1 cellular context compared by ENCODE assay signal in genomic region chr1:243902100-243902499, GRCh38.
TF ChIP-seq lines count a peak whose summit lies in the region.

No MANE protein-coding gene starts in this region.

TF ChIP-seq in HepG2, 621 proteins besides CTCF, POLR2A, EP300 and RAD21 (continued from another document and continues in another):
- TF ChIP-seq, protein P1, sequence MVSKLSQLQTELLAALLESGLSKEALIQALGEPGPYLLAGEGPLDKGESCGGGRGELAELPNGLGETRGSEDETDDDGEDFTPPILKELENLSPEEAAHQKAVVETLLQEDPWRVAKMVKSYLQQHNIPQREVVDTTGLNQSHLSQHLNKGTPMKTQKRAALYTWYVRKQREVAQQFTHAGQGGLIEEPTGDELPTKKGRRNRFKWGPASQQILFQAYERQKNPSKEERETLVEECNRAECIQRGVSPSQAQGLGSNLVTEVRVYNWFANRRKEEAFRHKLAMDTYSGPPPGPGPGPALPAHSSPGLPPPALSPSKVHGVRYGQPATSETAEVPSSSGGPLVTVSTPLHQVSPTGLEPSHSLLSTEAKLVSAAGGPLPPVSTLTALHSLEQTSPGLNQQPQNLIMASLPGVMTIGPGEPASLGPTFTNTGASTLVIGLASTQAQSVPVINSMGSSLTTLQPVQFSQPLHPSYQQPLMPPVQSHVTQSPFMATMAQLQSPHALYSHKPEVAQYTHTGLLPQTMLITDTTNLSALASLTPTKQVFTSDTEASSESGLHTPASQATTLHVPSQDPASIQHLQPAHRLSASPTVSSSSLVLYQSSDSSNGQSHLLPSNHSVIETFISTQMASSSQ (IDR thresholded peaks at IDR 0.05; ENCODE audit: low read depth) = peak; percentile 59; the same call in 1 of the 2 replicates
- TF ChIP-seq, protein P1 (CRISPR knock-in tag; IDR thresholded peaks at IDR 0.05; ENCODE audit: borderline replicate concordance) = no peak
- TF ChIP-seq TCF7L2 (IDR thresholded peaks at IDR 0.05; ENCODE audit: low read depth, low read length) = peak; percentile 71
- TF ChIP-seq SOX5 (CRISPR knock-in tag; IDR thresholded peaks at IDR 0.05; ENCODE audit: borderline replicate concordance) = peak; percentile 62; the same call in 1 of the 2 replicates
- TF ChIP-seq ZNF652 (CRISPR knock-in tag; IDR thresholded peaks at IDR 0.05; ENCODE audit: borderline replicate concordance, low read depth) = no peak
- no peak for TF ChIP-seq ZNF296 (CRISPR knock-in tag; conservative IDR thresholded peaks at IDR 0.05)
- TF ChIP-seq TCF7 (IDR thresholded peaks at IDR 0.05; ENCODE audit: low read depth) = peak; percentile 95
- TF ChIP-seq ZNF780A (CRISPR knock-in tag; IDR thresholded peaks at IDR 0.05) = no peak
- TF ChIP-seq, protein P2, sequence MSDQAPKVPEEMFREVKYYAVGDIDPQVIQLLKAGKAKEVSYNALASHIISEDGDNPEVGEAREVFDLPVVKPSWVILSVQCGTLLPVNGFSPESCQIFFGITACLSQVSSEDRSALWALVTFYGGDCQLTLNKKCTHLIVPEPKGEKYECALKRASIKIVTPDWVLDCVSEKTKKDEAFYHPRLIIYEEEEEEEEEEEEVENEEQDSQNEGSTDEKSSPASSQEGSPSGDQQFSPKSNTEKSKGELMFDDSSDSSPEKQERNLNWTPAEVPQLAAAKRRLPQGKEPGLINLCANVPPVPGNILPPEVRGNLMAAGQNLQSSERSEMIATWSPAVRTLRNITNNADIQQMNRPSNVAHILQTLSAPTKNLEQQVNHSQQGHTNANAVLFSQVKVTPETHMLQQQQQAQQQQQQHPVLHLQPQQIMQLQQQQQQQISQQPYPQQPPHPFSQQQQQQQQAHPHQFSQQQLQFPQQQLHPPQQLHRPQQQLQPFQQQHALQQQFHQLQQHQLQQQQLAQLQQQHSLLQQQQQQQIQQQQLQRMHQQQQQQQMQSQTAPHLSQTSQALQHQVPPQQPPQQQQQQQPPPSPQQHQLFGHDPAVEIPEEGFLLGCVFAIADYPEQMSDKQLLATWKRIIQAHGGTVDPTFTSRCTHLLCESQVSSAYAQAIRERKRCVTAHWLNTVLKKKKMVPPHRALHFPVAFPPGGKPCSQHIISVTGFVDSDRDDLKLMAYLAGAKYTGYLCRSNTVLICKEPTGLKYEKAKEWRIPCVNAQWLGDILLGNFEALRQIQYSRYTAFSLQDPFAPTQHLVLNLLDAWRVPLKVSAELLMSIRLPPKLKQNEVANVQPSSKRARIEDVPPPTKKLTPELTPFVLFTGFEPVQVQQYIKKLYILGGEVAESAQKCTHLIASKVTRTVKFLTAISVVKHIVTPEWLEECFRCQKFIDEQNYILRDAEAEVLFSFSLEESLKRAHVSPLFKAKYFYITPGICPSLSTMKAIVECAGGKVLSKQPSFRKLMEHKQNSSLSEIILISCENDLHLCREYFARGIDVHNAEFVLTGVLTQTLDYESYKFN (CRISPR knock-in tag; conservative IDR thresholded peaks at IDR 0.05) = 0 out of 2 replicates have a peak, but pooled peaks have one; percentile 34
- TF ChIP-seq HNRNPH1 (optimal IDR thresholded peaks at IDR 0.05; ENCODE audit: low read depth, low read length) = no peak
- no peak for TF ChIP-seq KDM2A (CRISPR knock-in tag; IDR thresholded peaks at IDR 0.05; ENCODE audit: borderline replicate concordance, low read depth)
- TF ChIP-seq CENPX (CRISPR knock-in tag; IDR thresholded peaks at IDR 0.05) = no peak
- TF ChIP-seq CCDC6 (CRISPR knock-in tag; IDR thresholded peaks at IDR 0.05) = no peak
- peak; percentile 92 for TF ChIP-seq RNF2 (conservative IDR thresholded peaks at IDR 0.05; ENCODE audit: low read depth)
- TF ChIP-seq NR2F6 (IDR thresholded peaks at IDR 0.05) = peak; percentile 70
- TF ChIP-seq NR2F6 (CRISPR knock-in tag; IDR thresholded peaks at IDR 0.05) = 0 out of 2 replicates have a peak, but pooled peaks have one; percentile 16
- TF ChIP-seq, protein P3, sequence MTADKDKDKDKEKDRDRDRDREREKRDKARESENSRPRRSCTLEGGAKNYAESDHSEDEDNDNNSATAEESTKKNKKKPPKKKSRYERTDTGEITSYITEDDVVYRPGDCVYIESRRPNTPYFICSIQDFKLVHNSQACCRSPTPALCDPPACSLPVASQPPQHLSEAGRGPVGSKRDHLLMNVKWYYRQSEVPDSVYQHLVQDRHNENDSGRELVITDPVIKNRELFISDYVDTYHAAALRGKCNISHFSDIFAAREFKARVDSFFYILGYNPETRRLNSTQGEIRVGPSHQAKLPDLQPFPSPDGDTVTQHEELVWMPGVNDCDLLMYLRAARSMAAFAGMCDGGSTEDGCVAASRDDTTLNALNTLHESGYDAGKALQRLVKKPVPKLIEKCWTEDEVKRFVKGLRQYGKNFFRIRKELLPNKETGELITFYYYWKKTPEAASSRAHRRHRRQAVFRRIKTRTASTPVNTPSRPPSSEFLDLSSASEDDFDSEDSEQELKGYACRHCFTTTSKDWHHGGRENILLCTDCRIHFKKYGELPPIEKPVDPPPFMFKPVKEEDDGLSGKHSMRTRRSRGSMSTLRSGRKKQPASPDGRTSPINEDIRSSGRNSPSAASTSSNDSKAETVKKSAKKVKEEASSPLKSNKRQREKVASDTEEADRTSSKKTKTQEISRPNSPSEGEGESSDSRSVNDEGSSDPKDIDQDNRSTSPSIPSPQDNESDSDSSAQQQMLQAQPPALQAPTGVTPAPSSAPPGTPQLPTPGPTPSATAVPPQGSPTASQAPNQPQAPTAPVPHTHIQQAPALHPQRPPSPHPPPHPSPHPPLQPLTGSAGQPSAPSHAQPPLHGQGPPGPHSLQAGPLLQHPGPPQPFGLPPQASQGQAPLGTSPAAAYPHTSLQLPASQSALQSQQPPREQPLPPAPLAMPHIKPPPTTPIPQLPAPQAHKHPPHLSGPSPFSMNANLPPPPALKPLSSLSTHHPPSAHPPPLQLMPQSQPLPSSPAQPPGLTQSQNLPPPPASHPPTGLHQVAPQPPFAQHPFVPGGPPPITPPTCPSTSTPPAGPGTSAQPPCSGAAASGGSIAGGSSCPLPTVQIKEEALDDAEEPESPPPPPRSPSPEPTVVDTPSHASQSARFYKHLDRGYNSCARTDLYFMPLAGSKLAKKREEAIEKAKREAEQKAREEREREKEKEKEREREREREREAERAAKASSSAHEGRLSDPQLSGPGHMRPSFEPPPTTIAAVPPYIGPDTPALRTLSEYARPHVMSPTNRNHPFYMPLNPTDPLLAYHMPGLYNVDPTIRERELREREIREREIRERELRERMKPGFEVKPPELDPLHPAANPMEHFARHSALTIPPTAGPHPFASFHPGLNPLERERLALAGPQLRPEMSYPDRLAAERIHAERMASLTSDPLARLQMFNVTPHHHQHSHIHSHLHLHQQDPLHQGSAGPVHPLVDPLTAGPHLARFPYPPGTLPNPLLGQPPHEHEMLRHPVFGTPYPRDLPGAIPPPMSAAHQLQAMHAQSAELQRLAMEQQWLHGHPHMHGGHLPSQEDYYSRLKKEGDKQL (CRISPR knock-in tag; IDR thresholded peaks at IDR 0.05; ENCODE audit: low read depth) = peak; percentile 99
- TF ChIP-seq NCOR1 (IDR thresholded peaks at IDR 0.05; ENCODE audit: borderline replicate concordance, low read length) = peak; percentile 55; the same call in 1 of the 2 replicates
- TF ChIP-seq ISL2 (CRISPR knock-in tag; IDR thresholded peaks at IDR 0.05) = peak; percentile 72; the same call in 1 of the 2 replicates
- TF ChIP-seq, protein P4, sequence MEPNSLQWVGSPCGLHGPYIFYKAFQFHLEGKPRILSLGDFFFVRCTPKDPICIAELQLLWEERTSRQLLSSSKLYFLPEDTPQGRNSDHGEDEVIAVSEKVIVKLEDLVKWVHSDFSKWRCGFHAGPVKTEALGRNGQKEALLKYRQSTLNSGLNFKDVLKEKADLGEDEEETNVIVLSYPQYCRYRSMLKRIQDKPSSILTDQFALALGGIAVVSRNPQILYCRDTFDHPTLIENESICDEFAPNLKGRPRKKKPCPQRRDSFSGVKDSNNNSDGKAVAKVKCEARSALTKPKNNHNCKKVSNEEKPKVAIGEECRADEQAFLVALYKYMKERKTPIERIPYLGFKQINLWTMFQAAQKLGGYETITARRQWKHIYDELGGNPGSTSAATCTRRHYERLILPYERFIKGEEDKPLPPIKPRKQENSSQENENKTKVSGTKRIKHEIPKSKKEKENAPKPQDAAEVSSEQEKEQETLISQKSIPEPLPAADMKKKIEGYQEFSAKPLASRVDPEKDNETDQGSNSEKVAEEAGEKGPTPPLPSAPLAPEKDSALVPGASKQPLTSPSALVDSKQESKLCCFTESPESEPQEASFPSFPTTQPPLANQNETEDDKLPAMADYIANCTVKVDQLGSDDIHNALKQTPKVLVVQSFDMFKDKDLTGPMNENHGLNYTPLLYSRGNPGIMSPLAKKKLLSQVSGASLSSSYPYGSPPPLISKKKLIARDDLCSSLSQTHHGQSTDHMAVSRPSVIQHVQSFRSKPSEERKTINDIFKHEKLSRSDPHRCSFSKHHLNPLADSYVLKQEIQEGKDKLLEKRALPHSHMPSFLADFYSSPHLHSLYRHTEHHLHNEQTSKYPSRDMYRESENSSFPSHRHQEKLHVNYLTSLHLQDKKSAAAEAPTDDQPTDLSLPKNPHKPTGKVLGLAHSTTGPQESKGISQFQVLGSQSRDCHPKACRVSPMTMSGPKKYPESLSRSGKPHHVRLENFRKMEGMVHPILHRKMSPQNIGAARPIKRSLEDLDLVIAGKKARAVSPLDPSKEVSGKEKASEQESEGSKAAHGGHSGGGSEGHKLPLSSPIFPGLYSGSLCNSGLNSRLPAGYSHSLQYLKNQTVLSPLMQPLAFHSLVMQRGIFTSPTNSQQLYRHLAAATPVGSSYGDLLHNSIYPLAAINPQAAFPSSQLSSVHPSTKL (CRISPR knock-in tag; IDR thresholded peaks at IDR 0.05) = peak; percentile 91
- TF ChIP-seq SIX1 (CRISPR knock-in tag; IDR thresholded peaks at IDR 0.05; ENCODE audit: borderline replicate concordance) = peak; percentile 54; the same call in 1 of the 2 replicates
- peak; percentile 86 for TF ChIP-seq SKI (IDR thresholded peaks at IDR 0.05; ENCODE audit: partially characterized antibody)
- TF ChIP-seq, protein P5, sequence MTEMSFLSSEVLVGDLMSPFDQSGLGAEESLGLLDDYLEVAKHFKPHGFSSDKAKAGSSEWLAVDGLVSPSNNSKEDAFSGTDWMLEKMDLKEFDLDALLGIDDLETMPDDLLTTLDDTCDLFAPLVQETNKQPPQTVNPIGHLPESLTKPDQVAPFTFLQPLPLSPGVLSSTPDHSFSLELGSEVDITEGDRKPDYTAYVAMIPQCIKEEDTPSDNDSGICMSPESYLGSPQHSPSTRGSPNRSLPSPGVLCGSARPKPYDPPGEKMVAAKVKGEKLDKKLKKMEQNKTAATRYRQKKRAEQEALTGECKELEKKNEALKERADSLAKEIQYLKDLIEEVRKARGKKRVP (CRISPR knock-in tag; IDR thresholded peaks at IDR 0.05) = 0 out of 4 replicates have a peak, but pooled peaks of 1 of the 2 experiments have one; percentile 21
- no peak for TF ChIP-seq ZNF280B (CRISPR knock-in tag; IDR thresholded peaks at IDR 0.05; ENCODE audit: borderline replicate concordance)
- TF ChIP-seq NCOA2 (CRISPR knock-in tag; IDR thresholded peaks at IDR 0.05) = peak; percentile 46; the same call in 1 of the 2 replicates
- TF ChIP-seq ARID3A (IDR thresholded peaks at IDR 0.05; ENCODE audit: low read depth, low read length) = peak; percentile 96
- 0 out of 2 replicates have a peak, but pooled peaks have one; percentile 26 for TF ChIP-seq SIX4 (CRISPR knock-in tag; IDR thresholded peaks at IDR 0.05)
- peak; percentile 24; the same call in 1 of the 2 replicates for TF ChIP-seq CREM (IDR thresholded peaks at IDR 0.05)
- TF ChIP-seq CREM (CRISPR knock-in tag; IDR thresholded peaks at IDR 0.05) = no peak
- 0 out of 2 replicates have a peak, but pooled peaks have one; percentile 34 for TF ChIP-seq CBFB (CRISPR knock-in tag; IDR thresholded peaks at IDR 0.05)
- peak; percentile 63; the same call in 1 of the 2 replicates for TF ChIP-seq HDAC2 (CRISPR knock-in tag; IDR thresholded peaks at IDR 0.05)
- TF ChIP-seq KLF6 (CRISPR knock-in tag; IDR thresholded peaks at IDR 0.05) = 0 out of 2 replicates have a peak, but pooled peaks have one; percentile 31
- TF ChIP-seq FOXP1 (IDR thresholded peaks at IDR 0.05) = no peak
- peak; percentile 83 for TF ChIP-seq FOXP1 (CRISPR knock-in tag; IDR thresholded peaks at IDR 0.05)
- no peak for TF ChIP-seq SOX13 (IDR thresholded peaks at IDR 0.05)
- peak in 1 of 2 experiments; percentile 64; a peak in 2 of 4 replicates for TF ChIP-seq SOX13 (CRISPR knock-in tag; conservative IDR thresholded peaks at IDR 0.05 in 1 of 2, IDR thresholded peaks at IDR 0.05 in 1 of 2)
- no peak for TF ChIP-seq RBAK (CRISPR knock-in tag; IDR thresholded peaks at IDR 0.05)
- TF ChIP-seq NR0B2 (CRISPR knock-in tag; IDR thresholded peaks at IDR 0.05) = no peak
